ENCODE assay signal across 24 cellular contexts in the genomic region with DNA sequence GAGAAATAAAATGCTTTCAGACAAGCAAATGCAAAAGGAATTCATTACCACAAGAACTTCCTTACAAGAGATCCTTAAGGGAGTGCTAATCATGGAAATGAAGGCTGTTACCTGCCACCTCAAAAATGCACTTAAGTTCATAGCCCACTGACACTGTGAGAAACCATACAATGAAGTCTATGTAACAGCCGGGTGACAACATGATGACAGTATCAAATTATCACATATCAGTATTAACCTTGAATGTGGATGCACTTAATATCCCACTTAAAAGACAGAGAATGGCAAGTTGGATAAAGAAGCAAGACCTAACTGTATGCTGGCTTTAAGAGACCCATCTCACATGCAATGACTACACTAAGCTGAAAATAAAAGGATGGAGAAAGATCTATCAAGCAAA.
"Had no signal": no experiment of that assay in that cellular context is flagged by ENCODE, and none has a peak within 500 bp of the region (broad histone marks: within the 10 kb centered on the region; RNA-seq: fewer than 3 reads in every experiment).

No MANE protein-coding gene starts in this region.

- H3K27ac ChIP-seq: stomach, suprapubic skin, testis, thoracic aorta, thyroid gland, tibial artery, tibial nerve, transverse colon, upper lobe of left lung, upper lobe of right lung, uterus, vagina had no signal

- H3K27me3 ChIP-seq: stomach, suprapubic skin, testis, thyroid gland, tibial artery, tibial nerve, transverse colon, upper lobe of left lung, upper lobe of right lung, uterus, vagina had no signal

- H3K9me3 ChIP-seq: suprapubic skin, testis, thyroid gland, transverse colon, upper lobe of right lung, uterus, vagina had no signal

- H3K4me3 ChIP-seq: stomach, suprapubic skin, testis, thoracic aorta, thyroid gland, tibial artery, tibial nerve, transverse colon, upper lobe of left lung, upper lobe of right lung, uterus, vagina had no signal

- DNase-seq: stimulated activated CD4-positive, alpha-beta T cell treated with anti-CD3 and anti-CD28 coated beads, Interleukin-2, amount 100 ng/mL, for 48 hours; stimulated activated CD4-positive, alpha-beta T cell treated with anti-CD3 and anti-CD28 coated beads, Interleukin-4, amount 100 ng/mL, for 1 hour; stimulated activated CD4-positive, alpha-beta T cell treated with anti-CD3 and anti-CD28 coated beads, Interleukin-4, amount 100 ng/mL, for 24 hours; stimulated activated CD4-positive, alpha-beta T cell treated with anti-CD3 and anti-CD28 coated beads, Interleukin-4, amount 100 ng/mL, for 4 hours; stimulated activated CD8-positive, alpha-beta memory T cell treated with anti-CD3 and anti-CD28 coated beads, Interleukin-4, amount 100 ng/mL, for 48 hours; stimulated activated naive B cell treated with anti-CD40 and anti-IgM and Interleukin-4, amounts not matched to agents 10 μg/mL and 1 μg/mL and 100 μg/mL, for 72 hours; stimulated activated naive CD4-positive, alpha-beta T cell; stimulated activated naive CD4-positive, alpha-beta T cell treated with Interleukin-2 at 50 U/mL for 16 hours; stimulated activated naive CD8-positive, alpha-beta T cell treated with anti-CD3 and anti-CD28 coated beads, Interleukin-15, amount 100 ng/mL, for 72 hours; stimulated activated naive CD8-positive, alpha-beta T cell treated with anti-CD3 and anti-CD28 coated beads, Interleukin-15, Interleukin-2, amounts not matched to agents 100 U/mL and 50 U/mL, for 24 hours; stomach; substantia nigra; testis; thyroid gland; tibial artery; transverse colon; trophoblast cell; upper lobe of left lung; upper lobe of right lung; uterus had no signal

- H3K36me3 ChIP-seq: stomach, suprapubic skin, thoracic aorta, thyroid gland, tibial artery, tibial nerve, transverse colon, upper lobe of left lung, upper lobe of right lung, uterus, vagina had no signal
